Comparison of ENCODE assay signal across 8 cellular contexts in the genomic region with DNA sequence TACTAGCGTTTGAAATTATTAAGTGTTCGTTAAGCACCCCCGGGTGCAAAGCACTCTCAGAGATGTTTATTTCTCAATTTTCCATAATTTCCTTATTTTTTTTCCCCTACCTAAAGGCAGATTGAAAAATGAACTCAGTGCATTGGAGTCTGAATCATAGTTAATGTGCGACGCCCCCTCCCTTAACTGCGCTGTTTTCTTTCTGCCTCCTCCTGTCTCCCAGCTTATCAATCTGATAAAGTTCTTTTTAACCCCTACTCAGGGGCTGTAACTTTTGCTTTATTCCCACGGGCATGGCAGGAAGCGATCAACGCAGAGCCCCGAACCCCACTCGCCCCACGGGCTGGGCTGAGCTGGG. TPM values are rescaled to one million over a fixed set of nuclear protein-coding genes. Genes with fewer than 3 reads are reported as not detected.
DNase-seq lines count a peak whose midpoint lies in the region; ATAC-seq and TF ChIP-seq lines count a peak whose summit lies in the region.
"Had no signal": no experiment of that assay in that cellular context is flagged by ENCODE, and none has a peak within 500 bp of the region (broad histone marks: within the 10 kb centered on the region; RNA-seq: fewer than 3 reads in every experiment).

No MANE protein-coding gene starts in this region.

- peaks cover 7% of the 10 kb centered on the region for H3K4me1 ChIP-seq in iPS-18a (ENCODE audit: control insufficient read depth, low read depth, low read length)

- no peak overlapping the region for H3K27ac Mint-ChIP-seq in HFFc6
- H3K27ac Mint-ChIP-seq in activated CD8-positive, alpha-beta T cell treated with anti-CD3 and anti-CD28 coated beads, Interleukin-2, amount 10 ng/mL, durations not matched to agents 7 days and 5 days: no peak overlapping the region
- H3K27ac Mint-ChIP-seq in stimulated activated naive B cell treated with anti-CD40 and anti-IgM and Interleukin-4, amounts not matched to agents 10 μg/mL and 1 μg/mL and 100 μg/mL, for 72 hours: peak overlapping the region; percentile 69

- H3K9ac ChIP-seq in iPS-18a (ENCODE audit: low read length): peak overlapping the region; percentile 51

- in situ Hi-C loops in G401 (cut with HindIII; ENCODE audit: low sequenced_read_pairs): no loop called here

- no peak overlapping the region for H3K27ac ChIP-seq in iPS-18a (ENCODE audit: low read length)

- no peaks in the 10 kb centered on the region for H3K36me3 ChIP-seq in iPS-18a (ENCODE audit: control insufficient read depth, low read depth, low read length)

- no peak for ATAC-seq in activated CD8-positive, alpha-beta T cell treated with anti-CD3 and anti-CD28 coated beads, Interleukin-2, amount 10 ng/mL, durations not matched to agents 7 days and 5 days
- peak; percentile 5 to 19 for ATAC-seq in stimulated activated naive B cell treated with anti-CD40 and anti-IgM and Interleukin-4, amounts not matched to agents 10 μg/mL and 1 μg/mL and 100 μg/mL, for 72 hours (replicated peaks)

- CTCF ChIA-PET in activated CD8-positive, alpha-beta T cell treated with anti-CD3 and anti-CD28 coated beads, Interleukin-2, amount 10 ng/mL, durations not matched to agents 7 days and 5 days (lab: Charles Lee): interaction anchor here (0.9 to 4.2 kb wide), 43 partner anchors 8 to 571 kb away, joined by 3 to 45 read pairs (median 4); a partner anchor contains a TSS

- H3K9me3 Mint-ChIP-seq in HFFc6: no peaks in the 10 kb centered on the region
- H3K9me3 Mint-ChIP-seq in activated CD8-positive, alpha-beta T cell treated with anti-CD3 and anti-CD28 coated beads, Interleukin-2, amount 10 ng/mL, durations not matched to agents 7 days and 5 days (ENCODE audit: insufficient read depth): no peaks in the 10 kb centered on the region
- H3K9me3 Mint-ChIP-seq in stimulated activated naive B cell treated with anti-CD40 and anti-IgM and Interleukin-4, amounts not matched to agents 10 μg/mL and 1 μg/mL and 100 μg/mL, for 72 hours: no peaks in the 10 kb centered on the region

- peaks cover 12% of the 10 kb centered on the region for H3K4me1 Mint-ChIP-seq in HFFc6 (ENCODE audit: low read depth)
- H3K4me1 Mint-ChIP-seq in activated CD8-positive, alpha-beta T cell treated with anti-CD3 and anti-CD28 coated beads, Interleukin-2, amount 10 ng/mL, durations not matched to agents 7 days and 5 days (ENCODE audit: low read depth): peaks cover 17% of the 10 kb centered on the region
- H3K4me1 Mint-ChIP-seq in stimulated activated naive B cell treated with anti-CD40 and anti-IgM and Interleukin-4, amounts not matched to agents 10 μg/mL and 1 μg/mL and 100 μg/mL, for 72 hours: peaks cover 9 to 19% of the 10 kb centered on the region in 2 donors

- TF ChIP-seq CTCF in HFFc6 (IDR thresholded peaks at IDR 0.05): no peak

- peak overlapping the region; percentile 31; the same call in 1 of the 2 replicates for H3K4me3 Mint-ChIP-seq in HFFc6
- H3K4me3 Mint-ChIP-seq in activated CD8-positive, alpha-beta T cell treated with anti-CD3 and anti-CD28 coated beads, Interleukin-2, amount 10 ng/mL, durations not matched to agents 7 days and 5 days: peak overlapping the region; percentile 35
- peak overlapping the region; percentile 85 to 87 for H3K4me3 Mint-ChIP-seq in stimulated activated naive B cell treated with anti-CD40 and anti-IgM and Interleukin-4, amounts not matched to agents 10 μg/mL and 1 μg/mL and 100 μg/mL, for 72 hours

- H3K27me3 ChIP-seq in iPS-18a (ENCODE audit: control insufficient read depth, insufficient read depth, low read length): peaks cover 42% of the 10 kb centered on the region

- POLR2A ChIA-PET in activated CD8-positive, alpha-beta T cell treated with anti-CD3 and anti-CD28 coated beads, Interleukin-2, amount 10 ng/mL, durations not matched to agents 7 days and 5 days (lab: Charles Lee): interaction anchor here (0.7 to 1.4 kb wide), 3 partner anchors 8 to 321 kb away, joined by 3 to 5 read pairs (median 4); no protein-coding TSS in a partner anchor

- DNase-seq in HFFc6: no peak
- no peak for DNase-seq in activated CD8-positive, alpha-beta T cell treated with anti-CD3 and anti-CD28 coated beads, Interleukin-2, amount 10 ng/mL, durations not matched to agents 7 days and 5 days
- DNase-seq in stimulated activated naive B cell treated with anti-CD40 and anti-IgM and Interleukin-4, amounts not matched to agents 10 μg/mL and 1 μg/mL and 100 μg/mL, for 72 hours: no peak
- no peak for DNase-seq in activated CD4-positive, CD25-positive, alpha-beta regulatory T cell treated with anti-CD3 and anti-CD28 coated beads, Interleukin-2, amount 50 U/mL, for 72 hours
- DNase-seq in NCI-H526 treated with DMSO at 0.1 percent for 48 hours (lab: John Stamatoyannopoulos, UW): no peak
- DNase-seq in G401 (ENCODE audit: low spot score): no peak

- peaks cover 42% of the 10 kb centered on the region for H3K27me3 Mint-ChIP-seq in HFFc6 (ENCODE audit: insufficient read depth)
- no peaks in the 10 kb centered on the region for H3K27me3 Mint-ChIP-seq in activated CD8-positive, alpha-beta T cell treated with anti-CD3 and anti-CD28 coated beads, Interleukin-2, amount 10 ng/mL, durations not matched to agents 7 days and 5 days (ENCODE audit: low read depth)
- H3K27me3 Mint-ChIP-seq in stimulated activated naive B cell treated with anti-CD40 and anti-IgM and Interleukin-4, amounts not matched to agents 10 μg/mL and 1 μg/mL and 100 μg/mL, for 72 hours: peaks cover 16 to 17% of the 10 kb centered on the region in 2 donors

- peak overlapping the region; percentile 74 for H3K4me3 ChIP-seq in iPS-18a (ENCODE audit: low read length)

- no peaks in the 10 kb centered on the region for H3K36me3 Mint-ChIP-seq in HFFc6 (ENCODE audit: low read depth)
- H3K36me3 Mint-ChIP-seq in activated CD8-positive, alpha-beta T cell treated with anti-CD3 and anti-CD28 coated beads, Interleukin-2, amount 10 ng/mL, durations not matched to agents 7 days and 5 days (ENCODE audit: low read depth): peaks cover 7% of the 10 kb centered on the region
- H3K36me3 Mint-ChIP-seq in stimulated activated naive B cell treated with anti-CD40 and anti-IgM and Interleukin-4, amounts not matched to agents 10 μg/mL and 1 μg/mL and 100 μg/mL, for 72 hours: peaks cover 0 to 3% of the 10 kb centered on the region in 2 donors

- H3K9me3 ChIP-seq in iPS-18a (ENCODE audit: control insufficient read depth, low read depth, low read length): no peaks in the 10 kb centered on the region

RNA-seq across cellular contexts. Expression of a gene that starts 58.2 kb away (rescaled TPM):
- not detected for total RNA-seq in HFFc6 (2021; fragmentation: NEBNext Ultra II Directional; extraction: Animal tissue kit (Norgen Biotek cat#: 25700))
- total RNA-seq in activated CD8-positive, alpha-beta T cell treated with anti-CD3 and anti-CD28 coated beads, Interleukin-2, amount 10 ng/mL, durations not matched to agents 7 days and 5 days: 1 to 10 TPM; 8.6 to 9.2 TPM
- total RNA-seq in G401 (2014; rRNA removed; shearing (Covaris generic)): not detected in 2 replicates
- total RNA-seq: myocyte had no signal

Comparison
In these comparisons a context has a peak if more than half of its experiments do, and no peak if none do; other contexts are left out.
1. H3K4me3 Mint-ChIP-seq: peak in every context shown above with its lines; median percentile 86 in stimulated activated naive B cell treated with anti-CD40 and anti-IgM and Interleukin-4, amounts not matched to agents 10 μg/mL and 1 μg/mL and 100 μg/mL, for 72 hours; 35 in activated CD8-positive, alpha-beta T cell treated with anti-CD3 and anti-CD28 coated beads, Interleukin-2, amount 10 ng/mL, durations not matched to agents 7 days and 5 days; 31 in HFFc6.